22 cellular contexts compared by ENCODE assay signal in the genomic region with DNA sequence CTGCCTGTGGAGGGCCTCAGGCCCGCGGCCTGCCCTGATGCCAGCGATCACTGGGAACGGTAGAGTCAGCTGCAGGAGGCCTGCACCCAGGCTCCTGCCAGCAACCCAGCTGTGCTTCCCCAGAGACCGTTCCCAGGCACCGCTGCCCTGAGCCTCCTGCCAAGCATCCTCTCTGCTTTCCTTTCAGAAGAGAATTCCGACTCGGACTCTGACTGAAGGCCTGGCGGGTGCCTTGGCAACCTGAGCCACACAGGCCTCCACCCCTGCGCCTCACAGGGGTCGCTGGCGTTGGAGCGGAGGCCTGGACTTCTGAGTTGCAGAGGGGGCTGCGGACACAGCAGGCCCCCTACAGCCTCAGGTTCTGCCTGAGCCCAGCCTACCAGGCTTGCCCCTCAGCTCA. TPM values are rescaled to one million over a fixed set of nuclear protein-coding genes. Genes with fewer than 3 reads are reported as not detected.
"Had no signal": no experiment of that assay in that cellular context is flagged by ENCODE, and none has a peak within 500 bp of the region (broad histone marks: within the 10 kb centered on the region; RNA-seq: fewer than 3 reads in every experiment).

No MANE protein-coding gene starts in this region.

- ATAC-seq: activated CD8-positive, alpha-beta T cell treated with anti-CD3 and anti-CD28 coated beads, Interleukin-2, amount 10 ng/mL, durations not matched to agents 7 days and 5 days; activated T-cell treated with anti-CD3 and anti-CD28 coated beads, Interleukin-2, amount 50 U/mL, for 4 hours; foreskin keratinocyte; left lobe of liver; psoas muscle; right cardiac atrium; stimulated activated naive CD8-positive, alpha-beta T cell treated with anti-CD3 and anti-CD28 coated beads, Interleukin-15, amount 100 ng/mL, for 72 hours had no signal

- H3K4me3 ChIP-seq: breast epithelium, lung, psoas muscle, testis had no signal

- H3K9me3 ChIP-seq: breast epithelium, psoas muscle, testis had no signal

- DNase-seq: activated CD4-positive, alpha-beta T cell treated with anti-CD3 and anti-CD28 coated beads, Interleukin-2, amount 10 ng/mL, durations not matched to agents 7 days and 5 days; activated CD8-positive, alpha-beta T cell treated with anti-CD3 and anti-CD28 coated beads, Interleukin-2, amount 10 ng/mL, durations not matched to agents 7 days and 5 days; activated naive CD4-positive, alpha-beta T cell treated with anti-CD3 and anti-CD28 coated beads for 36 hours; activated T-cell treated with anti-CD3 and anti-CD28 coated beads, Interleukin-2, amount 50 U/mL, for 4 hours; aorta; dermis blood vessel endothelial cell; endodermal cell; foreskin keratinocyte; islet precursor cell; occipital lobe; psoas muscle; right cardiac atrium; small intestine; stimulated activated CD4-positive, alpha-beta T cell treated with anti-CD3 and anti-CD28 coated beads, Interleukin-4, amount 100 ng/mL, for 1 hour; stimulated activated naive CD8-positive, alpha-beta T cell treated with anti-CD3 and anti-CD28 coated beads, Interleukin-15, amount 100 ng/mL, for 72 hours; testis had no signal

- H3K27me3 ChIP-seq: breast epithelium, foreskin keratinocyte, testis had no signal

- H3K27ac ChIP-seq: breast epithelium, epithelial cell of prostate, foreskin keratinocyte, psoas muscle, testis had no signal

- FAIRE-seq: small intestine had no signal

RNA-seq across cellular contexts. Expression of a gene that starts 33.2 kb away (rescaled TPM):
- total RNA-seq: activated naive CD4-positive, alpha-beta T cell treated with anti-CD3 and anti-CD28 coated beads for 36 hours; activated T-cell treated with anti-CD3 and anti-CD28 coated beads, Interleukin-2, amount 50 U/mL, for 4 hours; breast epithelium; chondrocyte; endodermal cell; fibroblast of lung; foreskin keratinocyte; left lobe of liver; occipital lobe; psoas muscle had no signal
- polyA plus RNA-seq: aorta, fibroblast of lung, foreskin keratinocyte, right cardiac atrium had no signal
